In genomic region chr5:76367623-76368366, GRCh38 we compare ENCODE assay signal across 12 cellular contexts. TPM values are rescaled to one million over a fixed set of nuclear protein-coding genes. Genes with fewer than 3 reads are reported as not detected.
A peak's percentile ranks its signal among the peaks of the same experiment; 100 is the strongest.
DNase-seq lines count a peak whose midpoint lies in the region; ATAC-seq and TF ChIP-seq lines count a peak whose summit lies in the region.
"Had no signal": no experiment of that assay in that cellular context is flagged by ENCODE, and none has a peak within 500 bp of the region (broad histone marks: within the 10 kb centered on the region; RNA-seq: fewer than 3 reads in every experiment).

No MANE protein-coding gene starts in this region.

- H3K36me3 ChIP-seq in uterus (no peaks in the 10 kb centered on the region), vagina (no peaks in the 10 kb centered on the region)
- H3K36me3 ChIP-seq: heart left ventricle had no signal

- no peak overlapping the region for H3K4me3 Mint-ChIP-seq in activated naive CD8-positive, alpha-beta T cell treated with anti-CD3 and anti-CD28 coated beads, Interleukin-2, amount 10 ng/mL, durations not matched to agents 7 days and 5 days
- H3K4me3 Mint-ChIP-seq: neural crest cell had no signal

- H3K27ac ChIP-seq in uterus (no peak overlapping the region), vagina (no peak overlapping the region)
- H3K27ac ChIP-seq: heart left ventricle had no signal

- TF ChIP-seq POLR2A in uterus (IDR thresholded peaks at IDR 0.05) (no peak), vagina (IDR thresholded peaks at IDR 0.05) (no peak)

- H3K4me3 ChIP-seq in uterus (no peak overlapping the region), vagina (no peak overlapping the region)
- H3K4me3 ChIP-seq: heart left ventricle had no signal

- peaks cover 1% of the 10 kb centered on the region for H3K9me3 Mint-ChIP-seq in activated naive CD8-positive, alpha-beta T cell treated with anti-CD3 and anti-CD28 coated beads, Interleukin-2, amount 10 ng/mL, durations not matched to agents 7 days and 5 days
- H3K9me3 Mint-ChIP-seq: neural crest cell had no signal

- POLR2A ChIA-PET in activated naive CD8-positive, alpha-beta T cell treated with anti-CD3 and anti-CD28 coated beads, Interleukin-2, amount 10 ng/mL, durations not matched to agents 7 days and 5 days (lab: Charles Lee): no interaction called here

- peaks cover 4% of the 10 kb centered on the region for H3K4me1 Mint-ChIP-seq in activated naive CD8-positive, alpha-beta T cell treated with anti-CD3 and anti-CD28 coated beads, Interleukin-2, amount 10 ng/mL, durations not matched to agents 7 days and 5 days

- H3K27ac Mint-ChIP-seq in activated naive CD8-positive, alpha-beta T cell treated with anti-CD3 and anti-CD28 coated beads, Interleukin-2, amount 10 ng/mL, durations not matched to agents 7 days and 5 days: no peak overlapping the region

- H3K9me3 ChIP-seq in uterus: no peaks in the 10 kb centered on the region
- H3K9me3 ChIP-seq in vagina: no peaks in the 10 kb centered on the region
- H3K9me3 ChIP-seq: heart left ventricle had no signal

- H3K4me1 ChIP-seq in uterus: no peaks in the 10 kb centered on the region
- H3K4me1 ChIP-seq in vagina: peaks cover 9% of the 10 kb centered on the region

- peak; percentile 70 for ATAC-seq in HG03354 (IDR thresholded peaks at IDR 0.05; ENCODE audit: poor library complexity, severe bottlenecking, unreplicated experiment)
- ATAC-seq in activated naive CD8-positive, alpha-beta T cell treated with anti-CD3 and anti-CD28 coated beads, Interleukin-2, amount 10 ng/mL, durations not matched to agents 7 days and 5 days (ENCODE audit: low read depth): peak; percentile 45
- ATAC-seq: heart left ventricle had no signal

- intact Hi-C loops in uterus (cut with DNase I; ENCODE audit: low total_unique reads): no loop called here
- intact Hi-C loops in vagina (cut with DNase I): no loop called here

- H3K27me3 ChIP-seq in uterus (no peaks in the 10 kb centered on the region), vagina (no peaks in the 10 kb centered on the region)

- no peaks in the 10 kb centered on the region for H3K36me3 Mint-ChIP-seq in activated naive CD8-positive, alpha-beta T cell treated with anti-CD3 and anti-CD28 coated beads, Interleukin-2, amount 10 ng/mL, durations not matched to agents 7 days and 5 days

- H3K27me3 Mint-ChIP-seq in activated naive CD8-positive, alpha-beta T cell treated with anti-CD3 and anti-CD28 coated beads, Interleukin-2, amount 10 ng/mL, durations not matched to agents 7 days and 5 days: no peaks in the 10 kb centered on the region

- peak; percentile 41 for DNase-seq in activated CD4-positive, alpha-beta T cell treated with anti-CD3 and anti-CD28 coated beads for 48 hours
- no peak for DNase-seq in activated CD4-positive, alpha-beta T cell treated with anti-CD3 and anti-CD28 coated beads for 1 hour
- no peak for DNase-seq in activated naive CD8-positive, alpha-beta T cell treated with anti-CD3 and anti-CD28 coated beads, Interleukin-2, amount 10 ng/mL, durations not matched to agents 7 days and 5 days
- peak; percentile 9 for DNase-seq in stimulated activated CD4-positive, alpha-beta T cell treated with anti-CD3 and anti-CD28 coated beads, Interleukin-4, amount 100 ng/mL, for 1 hour
- DNase-seq in uterus: no peak
- DNase-seq in vagina (ENCODE audit: extremely low spot score in 2 of 2): no peak
- no peak for DNase-seq in effector CD8-positive, alpha-beta T cell (lab: John Stamatoyannopoulos, UW)
- DNase-seq: amygdala, heart left ventricle, NCI-H1930 had no signal

- TF ChIP-seq CTCF in uterus (IDR thresholded peaks at IDR 0.05) (no peak), vagina (IDR thresholded peaks at IDR 0.05) (no peak)

RNA-seq across cellular contexts. Expression of gene IQGAP2, which starts 35.3 kb away (rescaled TPM):
- total RNA-seq in activated naive CD8-positive, alpha-beta T cell treated with anti-CD3 and anti-CD28 coated beads, Interleukin-2, amount 10 ng/mL, durations not matched to agents 7 days and 5 days: 10 to 100 TPM; 62.7 to 74.9 TPM
- total RNA-seq in uterus (10 to 100 TPM in 1 of 4 donors, 1 to 10 TPM in 3; 7.1 to 49.2 (median 9.4) TPM), vagina (8.6 TPM)

Comparison
In these comparisons a context has a peak if more than half of its experiments do, and no peak if none do; other contexts are left out.
1. DNase-seq: peak in activated CD4-positive, alpha-beta T cell treated with anti-CD3 and anti-CD28 coated beads for 48 hours (single experiment) and stimulated activated CD4-positive, alpha-beta T cell treated with anti-CD3 and anti-CD28 coated beads, Interleukin-4, amount 100 ng/mL, for 1 hour (single experiment); none in activated CD4-positive, alpha-beta T cell treated with anti-CD3 and anti-CD28 coated beads for 1 hour (single experiment), activated naive CD8-positive, alpha-beta T cell treated with anti-CD3 and anti-CD28 coated beads, Interleukin-2, amount 10 ng/mL, durations not matched to agents 7 days and 5 days (single experiment), uterus (0 of 2), vagina (0 of 2) and effector CD8-positive, alpha-beta T cell (single experiment).